ENCODE assay signal across 1 cellular context in genomic region chr5:174355208-174355612, GRCh38.
TF ChIP-seq lines count a peak whose summit lies in the region.

No MANE protein-coding gene starts in this region.

TF ChIP-seq in GM23338, 12 proteins besides CTCF, POLR2A, EP300 and RAD21 (continued from another document):
- TF ChIP-seq ZNF462 (CRISPR knock-in tag; IDR thresholded peaks at IDR 0.05) (no peak), CREB1 (CRISPR knock-in tag; IDR thresholded peaks at IDR 0.05; ENCODE audit: low read depth) (no peak), STAT1 (IDR thresholded peaks at IDR 0.05; ENCODE audit: unreplicated experiment) (no peak)
